Comparison of ENCODE assay signal across 25 cellular contexts in the genomic region with DNA sequence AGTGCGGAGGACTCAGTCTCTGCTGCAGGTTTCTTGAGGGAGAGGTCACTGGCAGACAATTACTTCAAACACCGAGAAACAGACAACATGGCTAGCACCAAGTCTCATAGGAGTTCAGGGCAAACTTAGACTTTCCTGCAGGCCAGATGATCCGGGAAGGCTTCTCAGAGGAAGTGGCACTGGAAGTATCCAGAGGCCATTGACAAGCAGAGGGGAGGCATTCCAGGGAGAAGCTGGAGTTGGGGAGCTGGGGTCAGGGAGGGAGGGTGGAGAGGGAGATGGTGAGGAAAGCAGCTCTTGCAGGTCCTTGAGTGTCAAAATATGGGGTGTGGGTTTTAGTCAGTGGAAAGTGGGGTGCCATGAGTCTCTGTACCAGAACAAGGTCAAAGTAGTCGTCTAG.
DNase-seq lines count a peak whose midpoint lies in the region; ATAC-seq, FAIRE-seq and TF ChIP-seq lines count a peak whose summit lies in the region.
"Had no signal": no experiment of that assay in that cellular context is flagged by ENCODE, and none has a peak within 500 bp of the region (broad histone marks: within the 10 kb centered on the region; RNA-seq: fewer than 3 reads in every experiment).

No MANE protein-coding gene starts in this region.

- H3K79me1 ChIP-seq in H9 (ENCODE audit: insufficient read depth, low read depth, low read length, poor library complexity, severe bottlenecking): peaks cover 3% of the 10 kb centered on the region
- H3K79me1 ChIP-seq in H1 (ENCODE audit: low read depth, low read length): no peaks in the 10 kb centered on the region
- no peaks in the 10 kb centered on the region for H3K79me1 ChIP-seq in neuronal stem cell (ENCODE audit: low read depth, low read length)

- H3K27me3 ChIP-seq in H9 (ENCODE audit: insufficient read depth, low read length): no peaks in the 10 kb centered on the region
- H3K27me3 ChIP-seq in astrocyte (ENCODE audit: insufficient read depth, low read length): no peaks in the 10 kb centered on the region
- no peaks in the 10 kb centered on the region for H3K27me3 ChIP-seq in H1 (replicated peaks in 1 of 4; ENCODE audit: control insufficient read depth in 3 of 4, extremely low read depth in 1 of 4, insufficient read depth in 3 of 4, low read length in 3 of 4)
- no peaks in the 10 kb centered on the region for H3K27me3 ChIP-seq in neuronal stem cell (ENCODE audit: control insufficient read depth in 3 of 3, insufficient read depth in 3 of 3, low read depth in 1 of 3, low read length in 3 of 3)
- H3K27me3 ChIP-seq: BE2C; BLaER1 treated with 17β-estradiol and CSF1 and Interleukin-3, amounts not matched to agents 10 nM and 100 nM had no signal

- H3K23ac ChIP-seq in H9 (ENCODE audit: insufficient read length, low read depth, low read length): no peak overlapping the region
- no peak overlapping the region for H3K23ac ChIP-seq in H1 (ENCODE audit: insufficient read length)
- H3K23ac ChIP-seq in neuronal stem cell (ENCODE audit: low read depth, low read length, poor library complexity): no peak overlapping the region

- no peak overlapping the region for H3K27ac ChIP-seq in H9 (ENCODE audit: insufficient read length, low read depth, low read length)
- no peak overlapping the region for H3K27ac ChIP-seq in astrocyte (ENCODE audit: low read depth, low read length)
- H3K27ac ChIP-seq in H1 (ENCODE audit: low read depth, low read length): no peak overlapping the region
- H3K27ac ChIP-seq in neuronal stem cell (replicated peaks; ENCODE audit: low read length): no peak overlapping the region
- H3K27ac ChIP-seq: BLaER1 treated with 17β-estradiol and CSF1 and Interleukin-3, amounts not matched to agents 10 nM and 100 nM had no signal

- no peak overlapping the region for H3K4me3 ChIP-seq in astrocyte (ENCODE audit: insufficient read depth, low read depth, low read length)
- H3K4me3 ChIP-seq in H1 (ENCODE audit: extremely low read depth in 1 of 4, insufficient read depth in 2 of 4, low read depth in 3 of 4, low read length in 4 of 4): no peak overlapping the region
- no peak overlapping the region for H3K4me3 ChIP-seq in neuronal stem cell (ENCODE audit: low read length in 2 of 2)
- H3K4me3 ChIP-seq: A549; BLaER1 treated with 17β-estradiol and CSF1 and Interleukin-3, amounts not matched to agents 10 nM and 100 nM; GM12878; GM23338 had no signal

- no peaks in the 10 kb centered on the region for H3K36me3 ChIP-seq in astrocyte (ENCODE audit: insufficient read depth, low read length)
- H3K36me3 ChIP-seq in H1 (ENCODE audit: control insufficient read depth in 2 of 4, insufficient read depth in 4 of 4, low read length in 3 of 4): no peaks in the 10 kb centered on the region
- H3K36me3 ChIP-seq in neuronal stem cell (replicated peaks in 1 of 2; ENCODE audit: control insufficient read depth in 2 of 2, insufficient read depth in 2 of 2, low read length in 2 of 2): peaks cover 0 to 39% of the 10 kb centered on the region in 2 donors
- H3K36me3 ChIP-seq: BE2C; BLaER1 treated with 17β-estradiol and CSF1 and Interleukin-3, amounts not matched to agents 10 nM and 100 nM had no signal

- H3K9me3 ChIP-seq in H9 (ENCODE audit: control insufficient read depth, low read depth, low read length): no peaks in the 10 kb centered on the region
- H3K9me3 ChIP-seq in astrocyte (ENCODE audit: insufficient read depth, low read depth, low read length): no peaks in the 10 kb centered on the region
- no peaks in the 10 kb centered on the region for H3K9me3 ChIP-seq in H1 (ENCODE audit: insufficient read depth in 2 of 2, low read depth in 1 of 2, low read length in 1 of 2)
- H3K9me3 ChIP-seq in neuronal stem cell (replicated peaks in 1 of 2; ENCODE audit: control insufficient read depth in 2 of 2, insufficient read depth in 1 of 2, low read depth in 1 of 2, low read length in 2 of 2): peaks cover 0 to 5% of the 10 kb centered on the region in 2 donors
- H3K9me3 ChIP-seq: A549; BE2C; BLaER1 treated with 17β-estradiol and CSF1 and Interleukin-3, amounts not matched to agents 10 nM and 100 nM had no signal

- no peak overlapping the region for H2BK120ac ChIP-seq in H9 (ENCODE audit: low read depth, low read length, poor library complexity, severe bottlenecking)
- H2BK120ac ChIP-seq in H1 (replicated peaks; ENCODE audit: low read depth, low read length): no peak overlapping the region
- H2BK120ac ChIP-seq in neuronal stem cell (ENCODE audit: low read depth, low read length): no peak overlapping the region

- H2BK5ac ChIP-seq in H9 (ENCODE audit: insufficient read length, low read length): no peak overlapping the region
- no peak overlapping the region for H2BK5ac ChIP-seq in H1 (ENCODE audit: low read depth, low read length)
- no peak overlapping the region for H2BK5ac ChIP-seq in neuronal stem cell (ENCODE audit: low read length)

- H3K36me3 Mint-ChIP-seq in H9 (ENCODE audit: insufficient read depth in 1 of 3, low read depth in 3 of 3): peaks cover 0 to 2% (median 0%) of the 10 kb centered on the region in 3 experiments; a peak in 1 of 7 replicates
- H3K36me3 Mint-ChIP-seq in astrocyte (ENCODE audit: low read depth, unreplicated experiment): no peaks in the 10 kb centered on the region
- no peaks in the 10 kb centered on the region for H3K36me3 Mint-ChIP-seq in activated T-cell treated with anti-CD3 and anti-CD28 coated beads, Interleukin-2, amount 50 U/mL, for 4 hours (ENCODE audit: insufficient read depth)
- H3K36me3 Mint-ChIP-seq: CD14-positive monocyte; CD8-positive, alpha-beta memory T cell had no signal

- H4K5ac ChIP-seq in H9 (ENCODE audit: insufficient read length, low read depth, low read length) (no peak overlapping the region), H1 (ENCODE audit: insufficient read length, low read depth, low read length) (no peak overlapping the region)

- TF ChIP-seq CTCF in H9 (conservative IDR thresholded peaks at IDR 0.05): no peak
- TF ChIP-seq CTCF in astrocyte (IDR thresholded peaks at IDR 0.05; ENCODE audit: insufficient read depth, low read depth, low read length): no peak
- no peak for TF ChIP-seq CTCF in H1 (IDR thresholded peaks at IDR 0.05; ENCODE audit: control extremely low read depth in 1 of 3, insufficient read depth in 1 of 3, low read depth in 1 of 3, low read length in 3 of 3)

- no peak overlapping the region for H3K4me2 ChIP-seq in H9 (ENCODE audit: insufficient read depth, insufficient read length, low read length)
- H3K4me2 ChIP-seq in astrocyte (ENCODE audit: low read length): no peak overlapping the region
- H3K4me2 ChIP-seq in H1 (ENCODE audit: insufficient read depth in 1 of 2, low read depth in 2 of 2, low read length in 2 of 2): no peak overlapping the region
- no peak overlapping the region for H3K4me2 ChIP-seq in neuronal stem cell (ENCODE audit: insufficient read depth, low read length, poor library complexity, severe bottlenecking)
- H3K4me2 ChIP-seq: A549; BLaER1 treated with 17β-estradiol and CSF1 and Interleukin-3, amounts not matched to agents 10 nM and 100 nM; GM23338 had no signal

- H2BK15ac ChIP-seq in H9 (ENCODE audit: low read depth, low read length): no peak overlapping the region
- no peak overlapping the region for H2BK15ac ChIP-seq in H1 (ENCODE audit: low read length)
- no peak overlapping the region for H2BK15ac ChIP-seq in neuronal stem cell (ENCODE audit: low read length)

- H4K20me1 ChIP-seq in H9 (ENCODE audit: control insufficient read depth, insufficient read depth, insufficient read length) (no peaks in the 10 kb centered on the region), astrocyte (ENCODE audit: insufficient read depth, low read length) (no peaks in the 10 kb centered on the region), H1 (replicated peaks in 1 of 2; ENCODE audit: control insufficient read depth in 1 of 2, insufficient read depth in 2 of 2, low read length in 2 of 2) (no peaks in the 10 kb centered on the region)
- H4K20me1 ChIP-seq: BLaER1 treated with 17β-estradiol and CSF1 and Interleukin-3, amounts not matched to agents 10 nM and 100 nM had no signal

- H2AK5ac ChIP-seq in H9 (ENCODE audit: insufficient read length, low read length): no peak overlapping the region
- H2AK5ac ChIP-seq in H1 (ENCODE audit: low read depth, low read length): peak overlapping the region; percentile 68; the same call in 1 of the 2 replicates
- no peak overlapping the region for H2AK5ac ChIP-seq in neuronal stem cell (ENCODE audit: low read depth, low read length)

- no peak overlapping the region for H4K8ac ChIP-seq in H9 (replicated peaks; ENCODE audit: insufficient read length, low read depth, low read length)
- no peak overlapping the region for H4K8ac ChIP-seq in H1 (ENCODE audit: extremely low read depth, insufficient read depth, low read length)
- H4K8ac ChIP-seq in neuronal stem cell (ENCODE audit: low read depth, low read length): no peak overlapping the region

- no peak overlapping the region for H3K18ac ChIP-seq in H9 (ENCODE audit: insufficient read length, low read depth, low read length)
- no peak overlapping the region for H3K18ac ChIP-seq in H1 (ENCODE audit: extremely low read depth, low read length)
- H3K18ac ChIP-seq in neuronal stem cell (ENCODE audit: low read length): no peak overlapping the region

- no peak for TF ChIP-seq POLR2A in H1 (IDR thresholded peaks at IDR 0.05; ENCODE audit: control extremely low read depth in 1 of 2, low read depth in 2 of 2, low read length in 2 of 2)

- H3K4me3 Mint-ChIP-seq in H9 (no peak overlapping the region), astrocyte (ENCODE audit: unreplicated experiment) (no peak overlapping the region)
- H3K4me3 Mint-ChIP-seq in activated T-cell treated with anti-CD3 and anti-CD28 coated beads, Interleukin-2, amount 50 U/mL, for 4 hours: no peak overlapping the region
- H3K4me3 Mint-ChIP-seq: CD14-positive monocyte; CD4-positive, alpha-beta T cell; CD8-positive, alpha-beta memory T cell; GM23338 had no signal

- POLR2A ChIA-PET in H1 (lab: Charles Lee; ENCODE audit: partially characterized antibody): no interaction called here

- no peaks in the 10 kb centered on the region for H3K23me2 ChIP-seq in H9 (ENCODE audit: insufficient read length, low read depth, low read length, poor library complexity, severe bottlenecking)
- H3K23me2 ChIP-seq in H1 (ENCODE audit: low read depth, low read length): no peaks in the 10 kb centered on the region; the same call in 1 of the 2 replicates

- no peak for TF ChIP-seq EP300 in H1 (IDR thresholded peaks at IDR 0.05; ENCODE audit: borderline replicate concordance in 1 of 2, low read depth in 2 of 2, low read length in 2 of 2)

- H2AFZ ChIP-seq in H9 (ENCODE audit: low read length) (no peak overlapping the region), astrocyte (ENCODE audit: low read depth, low read length) (no peak overlapping the region), H1 (ENCODE audit: low read length) (no peak overlapping the region), neuronal stem cell (ENCODE audit: low read length) (no peak overlapping the region)
- H2AFZ ChIP-seq: GM23338 had no signal

- WGBS in H9 (ENCODE audit: extremely low coverage, insufficient read length, low lambda C conversion rate): no CpG with 5 or more reads among the region's 4 CpGs
- WGBS in H1 (ENCODE audit: extremely low coverage in 1 of 2, insufficient coverage in 1 of 2, insufficient read length in 1 of 2, insufficient replicate concordance in 2 of 2, low coverage in 1 of 2, low lambda C conversion rate in 2 of 2, missing lambda C conversion rate in 1 of 2), 2 experiments: 89% methylated on average over 4 of the region's 4 CpGs; no CpG with 5 or more reads in 1 of the 2 experiments
- WGBS in neuronal stem cell (ENCODE audit: extremely low coverage in 2 of 2, insufficient read length in 2 of 2, insufficient replicate concordance in 1 of 2), 2 donors: no CpG with 5 or more reads among the region's 4 CpGs

- no peak overlapping the region for H2BK20ac ChIP-seq in H9 (ENCODE audit: low read depth, low read length, poor library complexity, severe bottlenecking)
- H2BK20ac ChIP-seq in H1 (ENCODE audit: low read length): no peak overlapping the region

- FAIRE-seq in astrocyte (lab: Jason Lieb, UNC): no peak
- no peak for FAIRE-seq in H1 (lab: Jason Lieb, UNC)
- FAIRE-seq: A549, D721Med, GM12878, H54 had no signal

- no peak for TF ChIP-seq RAD21 in H1 (IDR thresholded peaks at IDR 0.05 in 1 of 2, conservative IDR thresholded peaks at IDR 0.05 in 1 of 2; ENCODE audit: low read depth in 2 of 2, low read length in 2 of 2)

- peaks cover 12% of the 10 kb centered on the region; the same call in 1 of the 2 replicates for H3K4me1 ChIP-seq in H9 (ENCODE audit: insufficient read depth, low read length)
- peaks cover 12% of the 10 kb centered on the region for H3K4me1 ChIP-seq in astrocyte (ENCODE audit: insufficient read depth, low read length)
- peaks cover 6 to 14% (median 10%) of the 10 kb centered on the region in 4 experiments; a peak in 5 of 7 replicates for H3K4me1 ChIP-seq in H1 (replicated peaks in 1 of 4; ENCODE audit: control insufficient read depth in 3 of 4, insufficient read depth in 4 of 4, low read length in 3 of 4)
- H3K4me1 ChIP-seq in neuronal stem cell (ENCODE audit: control insufficient read depth in 2 of 2, insufficient read depth in 1 of 2, low read depth in 1 of 2, low read length in 2 of 2): peaks cover 2 to 16% of the 10 kb centered on the region in 2 donors
- H3K4me1 ChIP-seq: BE2C had no signal

- 0 out of 2 replicates have a peak, but pooled peaks cover 1% of the 10 kb centered on the region for H3K79me2 ChIP-seq in H9 (ENCODE audit: insufficient read depth, low read length)
- H3K79me2 ChIP-seq in astrocyte (ENCODE audit: insufficient read depth, low read length): no peaks in the 10 kb centered on the region
- H3K79me2 ChIP-seq in H1 (ENCODE audit: control insufficient read depth in 1 of 2, insufficient read depth in 2 of 2, low read length in 2 of 2): no peaks in the 10 kb centered on the region

- H3K4me1 Mint-ChIP-seq in H9 (peaks cover 28 to 33% of the 10 kb centered on the region in 2 experiments), astrocyte (ENCODE audit: low read depth, unreplicated experiment) (peaks cover 23% of the 10 kb centered on the region)
- H3K4me1 Mint-ChIP-seq in activated T-cell treated with anti-CD3 and anti-CD28 coated beads, Interleukin-2, amount 50 U/mL, for 4 hours (ENCODE audit: low read depth): no peaks in the 10 kb centered on the region
- H3K4me1 Mint-ChIP-seq: CD8-positive, alpha-beta memory T cell had no signal

- H3K4ac ChIP-seq in H9 (ENCODE audit: low read depth, low read length) (no peak overlapping the region), H1 (replicated peaks; ENCODE audit: insufficient read length, low read depth, low read length) (no peak overlapping the region), neuronal stem cell (ENCODE audit: low read length) (no peak overlapping the region)

- H3K14ac ChIP-seq in H9 (ENCODE audit: insufficient read depth, low read length): no peak overlapping the region
- H3K14ac ChIP-seq in H1 (ENCODE audit: insufficient read length): no peak overlapping the region
- peak overlapping the region; percentile 48 for H3K14ac ChIP-seq in neuronal stem cell (ENCODE audit: low read length)

- CTCF ChIA-PET in H1 (lab: Charles Lee; ENCODE audit: partially characterized antibody): interaction anchor here (0.8 to 2.7 kb wide), 2 partner anchors 33 to 41 kb away, joined by 3 to 6 read pairs; no protein-coding TSS in a partner anchor

- H3K9me3 Mint-ChIP-seq in H9 (no peaks in the 10 kb centered on the region), astrocyte (ENCODE audit: unreplicated experiment) (peaks cover 2% of the 10 kb centered on the region)
- H3K9me3 Mint-ChIP-seq in activated T-cell treated with anti-CD3 and anti-CD28 coated beads, Interleukin-2, amount 50 U/mL, for 4 hours: no peaks in the 10 kb centered on the region
- H3K9me3 Mint-ChIP-seq: CD14-positive monocyte; CD4-positive, alpha-beta T cell; CD8-positive, alpha-beta memory T cell; GM23338 had no signal

- H3K56ac ChIP-seq in H9 (ENCODE audit: insufficient read length, low read depth, low read length) (no peak overlapping the region), H1 (replicated peaks; ENCODE audit: insufficient read length, low read depth, low read length) (no peak overlapping the region)

- peak overlapping the region in 2 of 3 experiments; percentile 36 to 41; a peak in 1 of 7 replicates for H3K27ac Mint-ChIP-seq in H9
- H3K27ac Mint-ChIP-seq in astrocyte (ENCODE audit: unreplicated experiment): peak overlapping the region; percentile 42
- H3K27ac Mint-ChIP-seq: CD14-positive monocyte; CD4-positive, alpha-beta T cell; CD8-positive, alpha-beta memory T cell had no signal

- H4K91ac ChIP-seq in H9 (ENCODE audit: insufficient read length, low read depth, low read length) (no peak overlapping the region), H1 (replicated peaks; ENCODE audit: insufficient read length, low read length) (no peak overlapping the region), neuronal stem cell (ENCODE audit: low read depth, low read length, poor library complexity) (no peak overlapping the region)

- DNase-seq in H9 (no peak), astrocyte (ENCODE audit: low read depth) (no peak), H1 (ENCODE audit: low read depth in 1 of 2, low spot score in 2 of 2) (no peak), neuronal stem cell (ENCODE audit: low spot score) (no peak), NCI-H1930 (lab: John Stamatoyannopoulos, UW) (no peak)
- no peak for DNase-seq in activated T-cell treated with anti-CD3 and anti-CD28 coated beads, Interleukin-2, amount 50 U/mL, for 4 hours
- DNase-seq: 8988T; ACHN; AML-193; BE2C; CD4-positive, alpha-beta T cell; CD8-positive, alpha-beta memory T cell; DMS 273 treated with DMSO at 0.1 percent for 48 hours; DMS79; EL; GDM1; HCEC 1CT had no signal

- ATAC-seq in HG03045 (IDR thresholded peaks at IDR 0.05; ENCODE audit: unreplicated experiment): no peak
- ATAC-seq in activated T-cell treated with anti-CD3 and anti-CD28 coated beads, Interleukin-2, amount 50 U/mL, for 4 hours: no peak
- ATAC-seq: A549, GM12878, GM23338 had no signal

- H3K9ac ChIP-seq in H9 (ENCODE audit: extremely low read depth, insufficient read length, low read length): no peak overlapping the region
- H3K9ac ChIP-seq in astrocyte (ENCODE audit: low read length): no peak overlapping the region
- H3K9ac ChIP-seq in H1 (replicated peaks in 1 of 4; ENCODE audit: extremely low read depth in 1 of 4, low read depth in 3 of 4, low read length in 3 of 4): no peak overlapping the region
- H3K9ac ChIP-seq in neuronal stem cell (ENCODE audit: low read depth, low read length, poor library complexity): no peak overlapping the region
- H3K9ac ChIP-seq: BLaER1 treated with 17β-estradiol and CSF1 and Interleukin-3, amounts not matched to agents 10 nM and 100 nM had no signal

- H3K27me3 Mint-ChIP-seq in H9 (ENCODE audit: low read depth): no peaks in the 10 kb centered on the region
- H3K27me3 Mint-ChIP-seq in astrocyte (ENCODE audit: low read depth, unreplicated experiment): no peaks in the 10 kb centered on the region
- H3K27me3 Mint-ChIP-seq in activated T-cell treated with anti-CD3 and anti-CD28 coated beads, Interleukin-2, amount 50 U/mL, for 4 hours (ENCODE audit: low read depth): peaks cover 12% of the 10 kb centered on the region

- H2BK12ac ChIP-seq in H9 (ENCODE audit: insufficient read length, low read depth, low read length) (no peak overlapping the region), H1 (ENCODE audit: low read depth, low read length) (no peak overlapping the region), neuronal stem cell (ENCODE audit: low read length) (no peak overlapping the region)

- no peak overlapping the region for H3T11ph ChIP-seq in H9 (ENCODE audit: low read length)
